Comparison of ENCODE assay signal across 15 cellular contexts in the genomic region with DNA sequence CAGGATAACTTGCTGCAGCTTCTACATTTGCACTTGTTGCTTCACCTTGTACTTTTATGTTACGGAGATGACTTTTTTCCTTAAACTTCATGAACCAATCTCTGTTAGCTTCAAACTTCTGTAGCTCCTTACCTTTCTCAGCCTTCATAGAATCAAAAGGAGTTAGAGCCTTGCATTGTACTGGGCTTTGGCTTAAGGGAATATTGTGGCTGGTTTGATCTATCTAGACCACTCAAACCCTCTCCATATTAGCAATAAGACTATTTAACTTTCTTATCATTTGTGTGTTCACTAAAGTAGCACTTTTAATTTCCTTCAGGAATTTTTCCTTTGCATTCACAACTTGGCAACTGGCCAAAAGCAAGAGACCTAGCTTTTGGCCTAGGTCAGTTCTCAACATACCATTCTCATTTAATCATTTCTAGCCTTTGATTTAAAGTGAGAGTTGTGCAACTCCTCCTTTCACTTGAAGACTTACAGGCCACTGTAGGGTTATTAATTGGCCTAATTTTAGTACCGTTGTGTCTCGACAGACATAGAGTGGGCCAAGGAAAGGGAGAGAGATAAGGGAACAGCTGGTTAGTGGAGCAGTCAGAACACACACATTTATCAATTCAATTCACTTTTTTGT.
A peak's percentile ranks its signal among the peaks of the same experiment; 100 is the strongest.
DNase-seq lines count a peak whose midpoint lies in the region; ATAC-seq and TF ChIP-seq lines count a peak whose summit lies in the region.
"Had no signal": no experiment of that assay in that cellular context is flagged by ENCODE, and none has a peak within 500 bp of the region (broad histone marks: within the 10 kb centered on the region; RNA-seq: fewer than 3 reads in every experiment).

No MANE protein-coding gene starts in this region.

- H3F3A ChIP-seq in PC-3 (ENCODE audit: low read length, unreplicated experiment): peaks cover 10% of the 10 kb centered on the region

- no peak overlapping the region for H3K27ac Mint-ChIP-seq in HFFc6

- peaks cover 39% of the 10 kb centered on the region for H3K9me3 Mint-ChIP-seq in HFFc6

- no peak overlapping the region for H3K9ac ChIP-seq in PC-3 (ENCODE audit: low read length)

- BruUV-seq in PC-3 (replicated peaks; lab: Mats Ljungman, UMichigan): no TSS peak

- ATAC-seq in PC-3 (no peak), HG03432 (IDR thresholded peaks at IDR 0.05; ENCODE audit: unreplicated experiment) (no peak)

- no peaks in the 10 kb centered on the region for H4K20me1 ChIP-seq in PC-3 (ENCODE audit: low read length)

- no peaks in the 10 kb centered on the region for H3K27me3 ChIP-seq in PC-3 (ENCODE audit: low read length)
- no peaks in the 10 kb centered on the region for H3K27me3 ChIP-seq in esophagus muscularis mucosa

- DNase-seq in HFFc6 (peak; percentile 22), PC-3 (peak; percentile 54), epithelial cell of proximal tubule (ENCODE audit: low read depth) (peak; percentile 32), renal cortical epithelial cell (ENCODE audit: low read depth) (peak; percentile 92), middle frontal gyrus (ENCODE audit: extremely low spot score, low spot score) (no peak), esophagus muscularis mucosa (ENCODE audit: extremely low spot score) (no peak)
- DNase-seq: activated CD8-positive, alpha-beta memory T cell treated with anti-CD3 and anti-CD28 coated beads for 24 hours; activated naive CD4-positive, alpha-beta T cell; NCI-H1417 treated with DMSO at 0.1 percent for 48 hours; NCI-H524 treated with DMSO at 0.1 percent for 48 hours; SHP77; stimulated activated CD4-positive, alpha-beta T cell treated with anti-CD3 and anti-CD28 coated beads, Interleukin-12 subunit alpha, Interleukin-12 subunit beta, amount 100 ng/mL, for 4 hours had no signal

- H3K4me3 Mint-ChIP-seq in HFFc6: no peak overlapping the region
- H3K4me3 Mint-ChIP-seq: central memory CD8-positive, alpha-beta T cell had no signal

- CTCF ChIA-PET in PC-3 (lab: Charles Lee): no interaction called here

- no peaks in the 10 kb centered on the region for H3K79me2 ChIP-seq in PC-3 (ENCODE audit: low read length)

- TF ChIP-seq CTCF in HFFc6 (IDR thresholded peaks at IDR 0.05): no peak
- TF ChIP-seq CTCF in PC-3 (conservative IDR thresholded peaks at IDR 0.05; ENCODE audit: low read depth, low read length): no peak
- no peak for TF ChIP-seq CTCF in epithelial cell of proximal tubule (conservative IDR thresholded peaks at IDR 0.05; ENCODE audit: low read depth, low read length)
- no peak for TF ChIP-seq CTCF in esophagus muscularis mucosa (IDR thresholded peaks at IDR 0.05)

- peaks cover 9% of the 10 kb centered on the region; the same call in 1 of the 2 replicates for H3K36me3 ChIP-seq in PC-3 (ENCODE audit: low read depth, low read length)
- peaks cover 0 to 5% (median 0%) of the 10 kb centered on the region in 4 donors for H3K36me3 ChIP-seq in esophagus muscularis mucosa
- H3K36me3 ChIP-seq: HAP-1 had no signal

- H3K27me3 Mint-ChIP-seq in HFFc6 (ENCODE audit: insufficient read depth): no peaks in the 10 kb centered on the region; the same call in 1 of the 2 replicates
- H3K27me3 Mint-ChIP-seq: central memory CD8-positive, alpha-beta T cell had no signal

- peaks cover 42% of the 10 kb centered on the region for H3K36me3 Mint-ChIP-seq in HFFc6 (ENCODE audit: low read depth)

- no peak overlapping the region for H2AFZ ChIP-seq in PC-3 (ENCODE audit: low read length)

- H3K27ac ChIP-seq in PC-3 (ENCODE audit: low read length): no peak overlapping the region
- H3K27ac ChIP-seq in esophagus muscularis mucosa (replicated peaks in 1 of 4): no peak overlapping the region

- H3K9me3 ChIP-seq in PC-3 (ENCODE audit: low read length): no peaks in the 10 kb centered on the region
- peaks cover 0 to 12% (median 6%) of the 10 kb centered on the region in 4 donors for H3K9me3 ChIP-seq in esophagus muscularis mucosa

- WGBS in esophagus muscularis mucosa: 85% methylated on average over 3 of the region's 3 CpGs

- TF ChIP-seq EP300 in esophagus muscularis mucosa (IDR thresholded peaks at IDR 0.05): no peak

- H3K4me3 ChIP-seq in PC-3 (ENCODE audit: low read length) (no peak overlapping the region), epithelial cell of proximal tubule (ENCODE audit: low read depth, low read length) (no peak overlapping the region), esophagus muscularis mucosa (no peak overlapping the region)
- H3K4me3 ChIP-seq: HAP-1 had no signal

- H3K4me1 Mint-ChIP-seq in HFFc6 (ENCODE audit: low read depth): peaks cover 40% of the 10 kb centered on the region
- H3K4me1 Mint-ChIP-seq: central memory CD8-positive, alpha-beta T cell had no signal

- H3K4me1 ChIP-seq in PC-3 (ENCODE audit: insufficient read depth, low read length): peaks cover 36% of the 10 kb centered on the region
- no peaks in the 10 kb centered on the region for H3K4me1 ChIP-seq in esophagus muscularis mucosa
- H3K4me1 ChIP-seq: HAP-1 had no signal

- POLR2A ChIA-PET in PC-3 (lab: Charles Lee; ENCODE audit: unreplicated experiment): no interaction called here

- intact Hi-C loops in PC-3 (cut with micrococcal nuclease) (no loop called here), esophagus muscularis mucosa (cut with DNase I) (no loop called here)

- no peak overlapping the region; the same call in 1 of the 2 replicates for H3K4me2 ChIP-seq in PC-3 (ENCODE audit: low read length)

- no peaks in the 10 kb centered on the region for H3K9me2 ChIP-seq in PC-3 (replicated peaks; ENCODE audit: low read length)

- TF ChIP-seq POLR2A in esophagus muscularis mucosa (IDR thresholded peaks at IDR 0.05; ENCODE audit: low read depth): no peak

Comparison
In these comparisons a context has a peak if more than half of its experiments do, and no peak if none do; other contexts are left out.
1. DNase-seq: peak in HFFc6 (single experiment), PC-3 (single experiment), epithelial cell of proximal tubule (single experiment) and renal cortical epithelial cell (single experiment); none in middle frontal gyrus (single experiment) and esophagus muscularis mucosa (single experiment).